In the genomic region with DNA sequence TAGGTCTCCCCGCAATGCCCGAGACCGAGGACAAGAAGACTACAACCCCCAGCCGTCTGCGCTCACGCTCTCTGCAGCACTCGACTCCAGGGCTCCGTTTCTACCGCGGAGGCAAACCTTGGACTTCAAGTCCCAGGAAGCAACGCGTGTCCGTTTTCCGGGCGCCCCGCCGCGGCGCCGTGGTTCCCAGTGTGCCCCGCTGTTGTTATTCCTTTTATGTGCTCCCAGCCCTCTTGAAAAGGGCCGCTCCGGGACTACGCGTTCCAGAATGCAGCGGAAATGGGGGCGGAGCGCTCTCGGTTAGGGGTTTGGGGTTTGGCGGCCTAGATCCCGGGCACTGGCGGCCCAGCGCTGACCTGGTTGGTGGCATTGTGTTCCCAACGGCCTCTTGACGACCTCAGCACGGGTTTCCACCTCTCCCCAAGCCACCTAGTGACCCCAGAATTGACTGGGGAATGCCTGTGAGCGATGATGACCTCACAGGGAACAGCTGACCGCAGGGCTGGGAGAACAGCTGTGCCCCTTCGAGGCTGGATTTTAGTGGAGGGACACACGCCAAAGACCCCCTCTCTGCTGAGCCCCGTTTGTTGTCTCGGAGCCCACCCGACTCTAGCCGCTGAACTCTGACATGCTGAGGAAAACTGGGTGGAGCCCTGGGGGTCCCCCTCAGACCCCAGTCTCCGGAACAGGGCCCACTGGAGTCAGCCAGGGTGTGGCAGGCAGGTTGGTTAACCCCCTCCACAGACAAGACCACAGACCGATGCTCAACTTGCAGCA, we compare ENCODE assay signal across 8 cellular contexts. TPM values are rescaled to one million over a fixed set of nuclear protein-coding genes. Genes with fewer than 3 reads are reported as not detected.
DNase-seq lines count a peak whose midpoint lies in the region; ATAC-seq and TF ChIP-seq lines count a peak whose summit lies in the region.

No MANE protein-coding gene starts in this region.

- H3K27me3 ChIP-seq in adrenal gland (no peaks in the 10 kb centered on the region), heart left ventricle (no peaks in the 10 kb centered on the region)

- peak overlapping the region; percentile 96 for H3K27ac Mint-ChIP-seq in type B pancreatic cell

- DNase-seq in GM13976 (ENCODE audit: low spot score) = peak; percentile 100
- DNase-seq in NCI-H1436 treated with DMSO at 0.1 percent for 48 hours (lab: John Stamatoyannopoulos, UW) = peak; percentile 92
- peak; percentile 97 for DNase-seq in T follicular helper cell (ENCODE audit: low read depth)
- peak; percentile 97 to 100 (median 99) for DNase-seq in adrenal gland
- peak; percentile 98 to 100 (median 99) for DNase-seq in heart left ventricle
- DNase-seq in pons (ENCODE audit: low spot score) = peak; percentile 100
- peak; percentile 97 for DNase-seq in type B pancreatic cell (ENCODE audit: extremely low spot score, unreplicated experiment)

- H3K4me1 ChIP-seq in adrenal gland (replicated peaks in 1 of 2) = peaks cover 40 to 53% of the 10 kb centered on the region in 2 donors
- H3K4me1 ChIP-seq in heart left ventricle = peaks cover 9 to 54% (median 46%) of the 10 kb centered on the region in 12 donors

- in situ Hi-C loops in GM13976 (cut with MboI; ENCODE audit: low sequenced_read_pairs, unreplicated experiment) = no loop called here

- no peaks in the 10 kb centered on the region for H3K9me3 Mint-ChIP-seq in type B pancreatic cell

- no peaks in the 10 kb centered on the region for H3K9me3 ChIP-seq in adrenal gland (replicated peaks in 1 of 3)
- no peaks in the 10 kb centered on the region for H3K9me3 ChIP-seq in heart left ventricle

- peaks cover 35% of the 10 kb centered on the region for H3K4me1 Mint-ChIP-seq in type B pancreatic cell (ENCODE audit: unreplicated experiment)

- H3K27ac ChIP-seq in adrenal gland (peak overlapping the region; percentile 92 to 96 (median 96)), heart left ventricle (peak overlapping the region; percentile 90 to 99 (median 98))

- peak; percentile 45 to 93 for TF ChIP-seq POLR2A in adrenal gland (IDR thresholded peaks at IDR 0.05)
- peak; percentile 68 to 97 for TF ChIP-seq POLR2A in heart left ventricle (IDR thresholded peaks at IDR 0.05)

- ATAC-seq in HG02852 (IDR thresholded peaks at IDR 0.05; ENCODE audit: unreplicated experiment) (peak; percentile 85), heart left ventricle (peak; percentile 88 to 93 (median 91))

- H3K36me3 ChIP-seq in adrenal gland (replicated peaks in 1 of 2) = no peaks in the 10 kb centered on the region
- H3K36me3 ChIP-seq in heart left ventricle = peaks cover 0 to 6% (median 0%) of the 10 kb centered on the region in 9 donors

- WGBS in adrenal gland, 4 donors = 0 to 2% (median 1%) methylated on average over 12 to 46 of the region's 46 CpGs
- WGBS in heart left ventricle, 4 donors = 1 to 5% (median 1%) methylated on average over 17 to 46 of the region's 46 CpGs

- H3K36me3 Mint-ChIP-seq in type B pancreatic cell = no peaks in the 10 kb centered on the region

- H3K27me3 Mint-ChIP-seq in type B pancreatic cell = no peaks in the 10 kb centered on the region

- intact Hi-C loops in adrenal gland (cut with DNase I) (no loop called here), heart left ventricle (cut with DNase I) (loop anchor here in 5 of 10 donors (1.0 to 10.0 kb wide), 9 partner anchors 23 to 1346 kb away; partner anchors contain the start of genes ABCB8 (in 3 of the 5), AGAP3 (in 2 of the 5), FASTK (in 2 of the 5) and ABCF2 (in 1 of the 5))

- H3K4me3 Mint-ChIP-seq in type B pancreatic cell = peak overlapping the region; percentile 98

- TF ChIP-seq CTCF in GM13976 (IDR thresholded peaks at IDR 0.05; ENCODE audit: borderline replicate concordance, control extremely low read depth, extremely low read depth, insufficient read depth, missing control alignments) (no peak), adrenal gland (IDR thresholded peaks at IDR 0.05) (no peak), heart left ventricle (IDR thresholded peaks at IDR 0.05) (peak in 1 of 12 donors; percentile 8), type B pancreatic cell (conservative IDR thresholded peaks at IDR 0.05) (no peak)

- H3K4me3 ChIP-seq in adrenal gland = peak overlapping the region in 2 of 4 donors; percentile 95 to 98
- peak overlapping the region in 11 of 12 donors; percentile 68 to 100 (median 92) for H3K4me3 ChIP-seq in heart left ventricle

RNA-seq across cellular contexts. Expression of gene CDK5, which starts 0.5 kb away (rescaled TPM):
- 10 to 100 TPM; 15.4 to 26.0 (median 21.8) TPM for total RNA-seq in adrenal gland
- polyA plus RNA-seq in adrenal gland = 10 to 100 TPM; 15.8 to 19.3 (median 15.9) TPM
- 10 to 100 TPM in 1 of 9 donors, 1 to 10 TPM in 8; 5.6 to 13.7 (median 8.5) TPM for total RNA-seq in heart left ventricle
- polyA plus RNA-seq in heart left ventricle = 1 to 10 TPM; 6.2 to 7.6 TPM
- 20.4 and 20.5 TPM in 2 replicates for total RNA-seq in type B pancreatic cell (ENCODE audit: low replicate concordance)

RNA-seq across cellular contexts. Expression of gene SLC4A2, which starts 1.2 kb away (rescaled TPM):
- total RNA-seq in adrenal gland (100 to 1,000 TPM in 7 of 8 donors, 10 to 100 TPM in 1; 67.4 to 179 (median 155) TPM), heart left ventricle (10 to 100 TPM; 44.1 to 84.3 (median 54.8) TPM), type B pancreatic cell (ENCODE audit: low replicate concordance) (144 and 150 TPM in 2 replicates)
- polyA plus RNA-seq in adrenal gland (100 to 1,000 TPM in 2 of 3 donors, 10 to 100 TPM in 1; 31.5 to 258 (median 157) TPM), heart left ventricle (100 to 1,000 TPM in 1 of 2 donors, 10 to 100 TPM in 1; 68.3 to 113 TPM)

RNA-seq across cellular contexts. Expression of gene ASIC3, which starts 9.8 kb away (rescaled TPM):
- total RNA-seq in adrenal gland (1 to 10 TPM in 4 of 8 donors, under 1 TPM in 3, not detected in 1; 0.24 to 2.3 (median 1.3) TPM), heart left ventricle (1 to 10 TPM; 2.7 to 8.2 (median 4.8) TPM), type B pancreatic cell (ENCODE audit: low replicate concordance) (2.2 and 4.4 TPM in 2 replicates)
- polyA plus RNA-seq in adrenal gland (10 to 100 TPM in 2 of 3 donors, 1 to 10 TPM in 1; 1.2 to 32.7 (median 10.0) TPM), heart left ventricle (10 to 100 TPM in 1 of 2 donors, 1 to 10 TPM in 1; 2.8 to 12.9 TPM)

RNA-seq across cellular contexts. Expression of gene FASTK, which starts 22.4 kb away (rescaled TPM):
- total RNA-seq in adrenal gland (100 to 1,000 TPM in 1 of 8 donors, 10 to 100 TPM in 7; 42.0 to 112 (median 85.8) TPM), heart left ventricle (100 to 1,000 TPM in 2 of 9 donors, 10 to 100 TPM in 7; 59.9 to 124 (median 77.7) TPM), type B pancreatic cell (ENCODE audit: low replicate concordance) (100 and 118 TPM in 2 replicates)
- polyA plus RNA-seq in adrenal gland (100 to 1,000 TPM in 2 of 3 donors, 10 to 100 TPM in 1; 21.4 to 516 (median 281) TPM), heart left ventricle (100 to 1,000 TPM in 1 of 2 donors, 10 to 100 TPM in 1; 75.7 to 168 TPM)

RNA-seq across cellular contexts. Expression of gene TMUB1, which starts 25.1 kb away (rescaled TPM):
- total RNA-seq in adrenal gland (10 to 100 TPM; 31.5 to 74.6 (median 43.4) TPM), heart left ventricle (10 to 100 TPM; 21.8 to 62.8 (median 26.7) TPM), type B pancreatic cell (ENCODE audit: low replicate concordance) (37.9 and 41.7 TPM in 2 replicates)
- polyA plus RNA-seq in adrenal gland (100 to 1,000 TPM in 2 of 3 donors, 1 to 10 TPM in 1; 5.2 to 152 (median 101) TPM), heart left ventricle (10 to 100 TPM; 66.1 to 82.6 TPM)
